ENCODE assay signal across 11 cellular contexts in genomic region chr5:180314106-180314505, GRCh38. TPM values are rescaled to one million over a fixed set of nuclear protein-coding genes. Genes with fewer than 3 reads are reported as not detected.
A peak's percentile ranks its signal among the peaks of the same experiment; 100 is the strongest.
DNase-seq lines count a peak whose midpoint lies in the region; ATAC-seq lines count a peak whose summit lies in the region.
"Had no signal": no experiment of that assay in that cellular context is flagged by ENCODE, and none has a peak within 500 bp of the region (broad histone marks: within the 10 kb centered on the region; RNA-seq: fewer than 3 reads in every experiment).

No MANE protein-coding gene starts in this region.

- H3K9me3 Mint-ChIP-seq in CD4-positive, CD25-positive, alpha-beta regulatory T cell = no peaks in the 10 kb centered on the region
- no peaks in the 10 kb centered on the region for H3K9me3 Mint-ChIP-seq in T-cell

- ATAC-seq in CD4-positive, CD25-positive, alpha-beta regulatory T cell (ENCODE audit: low read depth in 2 of 2) = no peak
- ATAC-seq in GM19372 (IDR thresholded peaks at IDR 0.05; ENCODE audit: low read depth, unreplicated experiment) (peak; percentile 16), T-cell (replicated peaks in 1 of 4) (peak; percentile 6 to 40 (median 30)), left lobe of liver (no peak), HG02981 (IDR thresholded peaks at IDR 0.05; ENCODE audit: unreplicated experiment) (no peak)

- H3K4me3 ChIP-seq in CD4-positive, CD25-positive, alpha-beta regulatory T cell (ENCODE audit: low read depth, low read length) = peak overlapping the region; percentile 34
- H3K4me3 ChIP-seq: lung had no signal

- no peaks in the 10 kb centered on the region for H3K36me3 Mint-ChIP-seq in CD4-positive, CD25-positive, alpha-beta regulatory T cell
- H3K36me3 Mint-ChIP-seq in T-cell = no peaks in the 10 kb centered on the region

- no peak for DNase-seq in CD4-positive, CD25-positive, alpha-beta regulatory T cell
- DNase-seq in T-cell (no peak), kidney tubule cell (ENCODE audit: low spot score) (peak; percentile 8), ACHN (no peak), AG08396 (ENCODE audit: low spot score) (no peak), left lobe of liver (ENCODE audit: low spot score) (no peak)
- DNase-seq: DMS 273 treated with DMSO at 0.1 percent for 48 hours, NCI-H1436 had no signal

- H3K27me3 Mint-ChIP-seq in CD4-positive, CD25-positive, alpha-beta regulatory T cell = no peaks in the 10 kb centered on the region
- peaks cover 3 to 8% of the 10 kb centered on the region in 2 donors for H3K27me3 Mint-ChIP-seq in T-cell

- no peaks in the 10 kb centered on the region for H3K4me1 Mint-ChIP-seq in CD4-positive, CD25-positive, alpha-beta regulatory T cell
- no peaks in the 10 kb centered on the region for H3K4me1 Mint-ChIP-seq in T-cell

- H3K36me3 ChIP-seq in CD4-positive, CD25-positive, alpha-beta regulatory T cell (ENCODE audit: control insufficient read depth, insufficient read depth, low read length) = no peaks in the 10 kb centered on the region

- in situ Hi-C loops in ACHN (cut with HindIII; ENCODE audit: low pct_ligation_motif_present, low pct_unique_long_range_greater_than_20kb, low sequenced_read_pairs) = no loop called here

- CTCF ChIA-PET in T-cell (lab: Charles Lee) = interaction anchor here (0.6 to 4.3 kb wide), 3 partner anchors 14 to 121 kb away, joined by 4 to 30 read pairs (median 5); no protein-coding TSS in a partner anchor

- H3K9me3 ChIP-seq in CD4-positive, CD25-positive, alpha-beta regulatory T cell (ENCODE audit: control insufficient read depth in 2 of 2, low read length in 2 of 2) = no peaks in the 10 kb centered on the region

- H3K27ac Mint-ChIP-seq in CD4-positive, CD25-positive, alpha-beta regulatory T cell = peak overlapping the region in 1 of 3 donors; percentile 81
- H3K27ac Mint-ChIP-seq in T-cell = peak overlapping the region in 1 of 2 donors; percentile 48

- H3K27ac ChIP-seq in CD4-positive, CD25-positive, alpha-beta regulatory T cell (ENCODE audit: insufficient read depth, low read length, poor library complexity, severe bottlenecking) = peak overlapping the region; percentile 19

- POLR2A ChIA-PET in T-cell (lab: Charles Lee) = no interaction called here

- H3K4me3 Mint-ChIP-seq in CD4-positive, CD25-positive, alpha-beta regulatory T cell = peak overlapping the region in 3 of 4 donors; percentile 24 to 84 (median 78)
- peak overlapping the region; percentile 17 to 64 (median 49) for H3K4me3 Mint-ChIP-seq in T-cell

- H3K27me3 ChIP-seq in CD4-positive, CD25-positive, alpha-beta regulatory T cell (ENCODE audit: control insufficient read depth, insufficient read depth, low read length) = no peaks in the 10 kb centered on the region

- H3K4me1 ChIP-seq in CD4-positive, CD25-positive, alpha-beta regulatory T cell (ENCODE audit: control insufficient read depth, insufficient read depth, low read length, poor library complexity, severe bottlenecking) = peaks cover 5% of the 10 kb centered on the region

RNA-seq across cellular contexts. Expression of gene MAPK9, which starts 22.2 kb away (rescaled TPM):
- total RNA-seq in CD4-positive, CD25-positive, alpha-beta regulatory T cell = 28.1 TPM
- 10 to 100 TPM; 18.5 to 35.4 (median 22.7) TPM for polyA plus RNA-seq in CD4-positive, CD25-positive, alpha-beta regulatory T cell
- total RNA-seq in T-cell (10 to 100 TPM; 28.3 to 35.8 (median 32.5) TPM), left lobe of liver (15.0 TPM)

RNA-seq across cellular contexts. Expression of gene GFPT2, which starts 39.0 kb away (rescaled TPM):
- not detected for total RNA-seq in CD4-positive, CD25-positive, alpha-beta regulatory T cell
- under 1 TPM in 1 of 4 donors, not detected in 3; 0.16 TPM for polyA plus RNA-seq in CD4-positive, CD25-positive, alpha-beta regulatory T cell
- 1 to 10 TPM; 1.6 to 3.6 (median 2.0) TPM for total RNA-seq in T-cell
- total RNA-seq in left lobe of liver = 0.78 TPM

Comparison
In these comparisons a context has a peak if more than half of its experiments do, and no peak if none do; other contexts are left out.
1. ATAC-seq: peak in GM19372 (single experiment) and T-cell (4 of 4); none in CD4-positive, CD25-positive, alpha-beta regulatory T cell (0 of 2), left lobe of liver (single experiment) and HG02981 (single experiment).